Comparison of ENCODE assay signal across 8 cellular contexts in genomic region chr3:43699864-43700263, GRCh38. TPM values are rescaled to one million over a fixed set of nuclear protein-coding genes. Genes with fewer than 3 reads are reported as not detected.
A peak's percentile ranks its signal among the peaks of the same experiment; 100 is the strongest.
DNase-seq lines count a peak whose midpoint lies in the region; ATAC-seq, FAIRE-seq and TF ChIP-seq lines count a peak whose summit lies in the region.

No MANE protein-coding gene starts in this region.

- intact Hi-C loops in prostate gland (cut with DNase I) = no loop called here
- intact Hi-C loops in pancreas (cut with DNase I) = no loop called here

- H3K4me2 ChIP-seq in KMS-11 = no peak overlapping the region

- H3K9ac ChIP-seq in KMS-11 = no peak overlapping the region

- FAIRE-seq in pancreas (lab: Jason Lieb, UNC) = no peak

- no peaks in the 10 kb centered on the region for H3K9me3 ChIP-seq in prostate gland
- no peaks in the 10 kb centered on the region for H3K9me3 ChIP-seq in pancreas

- H4K20me1 ChIP-seq in KMS-11 (ENCODE audit: insufficient read depth) = no peaks in the 10 kb centered on the region

- TF ChIP-seq CTCF in KMS-11 (conservative IDR thresholded peaks at IDR 0.05; ENCODE audit: low read depth, low read length) = 0 out of 2 replicates have a peak, but pooled peaks have one; percentile 18
- TF ChIP-seq CTCF in fibroblast of mammary gland (conservative IDR thresholded peaks at IDR 0.05; ENCODE audit: control insufficient read depth, insufficient read depth, low read depth, low read length) = peak; percentile 30
- no peak for TF ChIP-seq CTCF in prostate gland (IDR thresholded peaks at IDR 0.05)
- TF ChIP-seq CTCF in pancreas (IDR thresholded peaks at IDR 0.05) = peak in 1 of 4 donors; percentile 16

- H3K4me3 ChIP-seq in KMS-11 (IDR thresholded peaks at IDR 0.05; ENCODE audit: insufficient read depth, low read depth, low read length) (no peak overlapping the region), fibroblast of mammary gland (ENCODE audit: control insufficient read depth, low read depth, low read length) (no peak overlapping the region), prostate gland (no peak overlapping the region), pancreas (no peak overlapping the region)

- no peak for TF ChIP-seq POLR2A in prostate gland (IDR thresholded peaks at IDR 0.05)

- peak; percentile 28 for DNase-seq in EL
- DNase-seq in fibroblast of mammary gland (ENCODE audit: low read depth) = peak; percentile 38
- no peak for DNase-seq in prostate gland (ENCODE audit: low spot score)
- DNase-seq in activated T-cell treated with anti-CD3 and anti-CD28 coated beads for 4 hours = no peak
- DNase-seq in pancreas = no peak
- DNase-seq in LoVo (ENCODE audit: low spot score) = no peak

- ATAC-seq in GM21390 (IDR thresholded peaks at IDR 0.05; ENCODE audit: unreplicated experiment) (peak; percentile 86), pancreas (no peak)

- no peak overlapping the region for H3K27ac ChIP-seq in KMS-11
- H3K27ac ChIP-seq in prostate gland = no peak overlapping the region
- H3K27ac ChIP-seq in pancreas = no peak overlapping the region

- no peaks in the 10 kb centered on the region for H3K4me1 ChIP-seq in KMS-11 (ENCODE audit: low read depth, poor library complexity, severe bottlenecking)
- H3K4me1 ChIP-seq in prostate gland (replicated peaks) = no peaks in the 10 kb centered on the region
- peaks cover 0 to 32% (median 14%) of the 10 kb centered on the region in 3 donors for H3K4me1 ChIP-seq in pancreas

- H3K27me3 ChIP-seq in KMS-11 (ENCODE audit: insufficient read depth, low read depth) (no peaks in the 10 kb centered on the region), prostate gland (replicated peaks; ENCODE audit: insufficient read depth) (no peaks in the 10 kb centered on the region), pancreas (no peaks in the 10 kb centered on the region)

- no peak overlapping the region for H2AFZ ChIP-seq in KMS-11 (ENCODE audit: low read depth)

- H3K36me3 ChIP-seq in KMS-11 (ENCODE audit: insufficient read depth) = no peaks in the 10 kb centered on the region
- no peaks in the 10 kb centered on the region for H3K36me3 ChIP-seq in prostate gland
- H3K36me3 ChIP-seq in pancreas = peaks cover 0 to 10% (median 0%) of the 10 kb centered on the region in 3 donors

- H3K79me2 ChIP-seq in KMS-11 (ENCODE audit: insufficient read depth, low read depth) = no peaks in the 10 kb centered on the region

- WGBS in prostate gland = 91% methylated on average over 1 of the region's 1 CpG
- 88 to 97% methylated on average over 1 of the region's 1 CpG for WGBS in pancreas, 2 donors

RNA-seq across cellular contexts. Expression of gene ABHD5, which starts 9.1 kb away (rescaled TPM):
- total RNA-seq in prostate gland = 10 to 100 TPM; 10.7 to 20.6 TPM
- total RNA-seq in pancreas = 10 to 100 TPM in 5 of 6 donors, 1 to 10 TPM in 1; 8.5 to 14.1 (median 11.6) TPM
- 10 to 100 TPM in 1 of 2 donors, 1 to 10 TPM in 1; 8.4 to 10.4 TPM for polyA plus RNA-seq in pancreas

Comparison
In these comparisons a context has a peak if more than half of its experiments do, and no peak if none do; other contexts are left out.
1. DNase-seq: peak in EL (single experiment) and fibroblast of mammary gland (single experiment); none in prostate gland (single experiment), activated T-cell treated with anti-CD3 and anti-CD28 coated beads for 4 hours (single experiment), pancreas (0 of 6) and LoVo (single experiment).
2. CTCF ChIP-seq: peak in KMS-11 (single experiment) and fibroblast of mammary gland (single experiment); none in prostate gland (0 of 4).